Comparison of ENCODE assay signal across 19 cellular contexts in the genomic region with DNA sequence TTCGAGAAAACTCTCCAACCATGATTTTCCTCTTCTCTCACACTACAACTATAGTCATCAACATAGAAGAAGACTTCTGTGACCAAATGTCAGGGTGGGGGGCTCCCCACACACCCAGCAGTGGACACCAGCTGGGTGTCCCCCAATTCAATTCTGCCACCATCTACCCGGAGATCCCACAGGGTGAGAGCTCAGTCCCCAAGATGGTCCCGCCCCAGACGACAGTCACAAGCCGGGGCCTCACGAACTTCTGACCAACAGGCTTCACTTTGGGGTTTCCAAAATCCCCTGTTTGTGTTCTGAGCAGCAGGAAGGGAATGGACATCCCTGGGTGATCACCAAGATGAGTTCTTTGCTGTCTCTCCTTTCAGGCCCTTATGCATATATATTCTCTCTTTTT.
DNase-seq lines count a peak whose midpoint lies in the region; ATAC-seq lines count a peak whose summit lies in the region.
"Had no signal": no experiment of that assay in that cellular context is flagged by ENCODE, and none has a peak within 500 bp of the region (broad histone marks: within the 10 kb centered on the region; RNA-seq: fewer than 3 reads in every experiment).

No MANE protein-coding gene starts in this region.

- ATAC-seq in GM18498 (IDR thresholded peaks at IDR 0.05; ENCODE audit: unreplicated experiment) = no peak

- DNase-seq in D341Med (ENCODE audit: low spot score) (peak; percentile 8), caudate nucleus (lab: John Stamatoyannopoulos, UW) (no peak), ecto neural progenitor cell (ENCODE audit: low spot score) (peak; percentile 18), substantia nigra (lab: John Stamatoyannopoulos, UW) (no peak), NCI-H524 (lab: John Stamatoyannopoulos, UW) (no peak), NCI-H524 treated with DMSO at 0.1 percent for 48 hours (lab: John Stamatoyannopoulos, UW) (no peak), retina (no peak)
- DNase-seq: 8988T; ACHN; AML-193; BE2C; CD4-positive, alpha-beta T cell; CD8-positive, alpha-beta memory T cell; DMS53; DND-41; H9 had no signal

- H3K27ac ChIP-seq in caudate nucleus (ENCODE audit: low read depth, low read length) = peak overlapping the region; percentile 56
- peak overlapping the region; percentile 80 for H3K27ac ChIP-seq in substantia nigra (ENCODE audit: low read depth, low read length, poor library complexity, severe bottlenecking)
- H3K27ac ChIP-seq: A549; BLaER1 treated with 17β-estradiol and CSF1 and Interleukin-3, amounts not matched to agents 10 nM and 100 nM had no signal

Comparison
In these comparisons a context has a peak if more than half of its experiments do, and no peak if none do; other contexts are left out.
1. DNase-seq: peak in D341Med (single experiment) and ecto neural progenitor cell (single experiment); none in caudate nucleus (0 of 61), substantia nigra (0 of 49), NCI-H524 (0 of 2), NCI-H524 treated with DMSO at 0.1 percent for 48 hours (single experiment) and retina (single experiment).